In genomic region chr6:99348823-99349619, GRCh38 we compare ENCODE assay signal across 9 cellular contexts. TPM values are rescaled to one million over a fixed set of nuclear protein-coding genes. Genes with fewer than 3 reads are reported as not detected.
DNase-seq lines count a peak whose midpoint lies in the region; ATAC-seq and FAIRE-seq lines count a peak whose summit lies in the region.
"Had no signal": no experiment of that assay in that cellular context is flagged by ENCODE, and none has a peak within 500 bp of the region (broad histone marks: within the 10 kb centered on the region; RNA-seq: fewer than 3 reads in every experiment).

No MANE protein-coding gene starts in this region.

- H3K9me3 Mint-ChIP-seq in T-cell, result no peaks in the 10 kb centered on the region
- H3K9me3 Mint-ChIP-seq: T-helper 1 cell treated with Interleukin-12 subunit alpha and Interleukin-12 subunit beta and Interleukin-4 antibody, amounts not matched to agents 30 μg/mL and 1 μg/mL, for 36 hours had no signal

- no peak overlapping the region for H3K27ac Mint-ChIP-seq in T-cell
- H3K27ac Mint-ChIP-seq: T-helper 1 cell treated with Interleukin-12 subunit alpha and Interleukin-12 subunit beta and Interleukin-4 antibody, amounts not matched to agents 30 μg/mL and 1 μg/mL, for 36 hours had no signal

- intact Hi-C loops in head of caudate nucleus (cut with DNase I) (no loop called here), sciatic nerve (cut with DNase I) (no loop called here)

- ATAC-seq in GM18511 (IDR thresholded peaks at IDR 0.05; ENCODE audit: unreplicated experiment) (peak; percentile 43), HG02642 (IDR thresholded peaks at IDR 0.05; ENCODE audit: poor library complexity, unreplicated experiment) (peak; percentile 33), T-cell (replicated peaks in 1 of 4) (no peak), sciatic nerve (peak; percentile 38), GM19023 (IDR thresholded peaks at IDR 0.05; ENCODE audit: unreplicated experiment) (no peak)

- H3K36me3 Mint-ChIP-seq in T-cell, result no peaks in the 10 kb centered on the region

- no peak for DNase-seq in T-cell
- DNase-seq in head of caudate nucleus, result peak in 23 of 42 donors; percentile 12 to 53 (median 35)
- DNase-seq in sciatic nerve (ENCODE audit: low spot score), result no peak
- DNase-seq in stimulated activated CD4-positive, alpha-beta T cell treated with anti-CD3 and anti-CD28 coated beads, Interleukin-15, amount 100 ng/mL, for 24 hours, result no peak
- DNase-seq in RCC 7860 (ENCODE audit: low spot score), result no peak

- CTCF ChIA-PET in T-cell (lab: Charles Lee), result no interaction called here

- POLR2A ChIA-PET in T-cell (lab: Charles Lee), result interaction anchor here in 1 of 2 donors (0.6 kb wide), 1 partner anchor 24 kb away, joined by 4 read pairs; no protein-coding TSS in a partner anchor

- peaks cover 51 to 70% of the 10 kb centered on the region in 2 donors for H3K27me3 Mint-ChIP-seq in T-cell

- H3K4me3 Mint-ChIP-seq in T-cell, result peak overlapping the region in 2 of 3 donors; percentile 21 to 48
- H3K4me3 Mint-ChIP-seq: T-helper 1 cell treated with Interleukin-12 subunit alpha and Interleukin-12 subunit beta and Interleukin-4 antibody, amounts not matched to agents 30 μg/mL and 1 μg/mL, for 36 hours had no signal

- peaks cover 4 to 7% (median 6%) of the 10 kb centered on the region in 3 donors for H3K4me1 Mint-ChIP-seq in T-cell

- FAIRE-seq in RCC 7860 (lab: Jason Lieb, UNC), result no peak

RNA-seq across cellular contexts. Expression of gene FAXC, which starts 0.5 kb away (rescaled TPM):
- under 1 TPM in 1 of 5 donors, not detected in 4; 0.22 TPM for total RNA-seq in T-cell
- 0.49 TPM for total RNA-seq in sciatic nerve

RNA-seq across cellular contexts. Expression of gene COQ3, which starts 45.0 kb away (rescaled TPM):
- 1 to 10 TPM; 2.0 to 5.0 (median 2.9) TPM for total RNA-seq in T-cell
- total RNA-seq in sciatic nerve, result 5.3 TPM

Comparison
In these comparisons a context has a peak if more than half of its experiments do, and no peak if none do; other contexts are left out.
1. ATAC-seq: peak in GM18511 (single experiment), HG02642 (single experiment) and sciatic nerve (single experiment); none in T-cell (0 of 4) and GM19023 (single experiment).
2. DNase-seq: peak in head of caudate nucleus (23 of 42); none in T-cell (0 of 34), sciatic nerve (single experiment), stimulated activated CD4-positive, alpha-beta T cell treated with anti-CD3 and anti-CD28 coated beads, Interleukin-15, amount 100 ng/mL, for 24 hours (single experiment) and RCC 7860 (single experiment).